In genomic region chr11:17734418-17734911, GRCh38 we compare ENCODE assay signal across 9 cellular contexts. TPM values are rescaled to one million over a fixed set of nuclear protein-coding genes. Genes with fewer than 3 reads are reported as not detected.
DNase-seq lines count a peak whose midpoint lies in the region; ATAC-seq lines count a peak whose summit lies in the region.
"Had no signal": no experiment of that assay in that cellular context is flagged by ENCODE, and none has a peak within 500 bp of the region (broad histone marks: within the 10 kb centered on the region; RNA-seq: fewer than 3 reads in every experiment).

TSS of gene KCNC1 (plus strand) at chr11:17734781. CDS start at chr11:17736003, 1,222 bp downstream.

- peaks cover 0 to 4% (median 0%) of the 10 kb centered on the region in 3 donors for H3K36me3 ChIP-seq in skeletal muscle tissue (ENCODE audit: control insufficient read depth in 3 of 3, insufficient read depth in 3 of 3, low read length in 3 of 3)

- peak within 1 kb of the TSS; percentile 39 for H3K4me3 ChIP-seq in iPS-11a (ENCODE audit: low read depth, low read length)
- peak within 1 kb of the TSS in 2 of 3 donors; percentile 35 to 68 for H3K4me3 ChIP-seq in skeletal muscle tissue (ENCODE audit: low read length in 3 of 3)

- H3K27me3 ChIP-seq in skeletal muscle tissue (ENCODE audit: control insufficient read depth in 3 of 3, insufficient read depth in 3 of 3, low read length in 3 of 3): peaks cover 26 to 45% (median 39%) of the 10 kb centered on the region in 3 donors

- H3K9me3 ChIP-seq in skeletal muscle tissue (ENCODE audit: control insufficient read depth in 3 of 3, low read length in 3 of 3): no peaks in the 10 kb centered on the region

- DNase-seq in DMS 273 (lab: John Stamatoyannopoulos, UW; ENCODE audit: unreplicated experiment): peak; percentile 80
- no peak for DNase-seq in DMS 273 treated with DMSO at 0.1 percent for 48 hours (lab: John Stamatoyannopoulos, UW)
- peak; percentile 33 for DNase-seq in NCI-H1436 treated with DMSO at 0.1 percent for 48 hours (lab: John Stamatoyannopoulos, UW)
- peak; percentile 82 for DNase-seq in astrocyte of the hippocampus (ENCODE audit: low read depth, low spot score)

- H3K27ac ChIP-seq in skeletal muscle tissue (ENCODE audit: low read depth, low read length): no peak within 1 kb of the TSS
- H3K27ac ChIP-seq: 22Rv1 had no signal

- H3K9ac ChIP-seq in skeletal muscle tissue (ENCODE audit: low read depth in 1 of 3, low read length in 3 of 3): peak within 1 kb of the TSS in 1 of 3 donors; percentile 68

- H3K4me1 ChIP-seq in skeletal muscle tissue (ENCODE audit: control insufficient read depth in 3 of 3, insufficient read depth in 3 of 3, low read length in 3 of 3): peaks cover 13 to 57% (median 39%) of the 10 kb centered on the region in 3 donors

- no peak for ATAC-seq in GM21619 (IDR thresholded peaks at IDR 0.05; ENCODE audit: unreplicated experiment)
- ATAC-seq in GM18517 (IDR thresholded peaks at IDR 0.05; ENCODE audit: unreplicated experiment): no peak

RNA-seq across cellular contexts. Expression of gene KCNC1, which starts in this region (rescaled TPM):
- under 0.01 TPM for total RNA-seq in skeletal muscle tissue
